2 cellular contexts compared by ENCODE assay signal in the genomic region with DNA sequence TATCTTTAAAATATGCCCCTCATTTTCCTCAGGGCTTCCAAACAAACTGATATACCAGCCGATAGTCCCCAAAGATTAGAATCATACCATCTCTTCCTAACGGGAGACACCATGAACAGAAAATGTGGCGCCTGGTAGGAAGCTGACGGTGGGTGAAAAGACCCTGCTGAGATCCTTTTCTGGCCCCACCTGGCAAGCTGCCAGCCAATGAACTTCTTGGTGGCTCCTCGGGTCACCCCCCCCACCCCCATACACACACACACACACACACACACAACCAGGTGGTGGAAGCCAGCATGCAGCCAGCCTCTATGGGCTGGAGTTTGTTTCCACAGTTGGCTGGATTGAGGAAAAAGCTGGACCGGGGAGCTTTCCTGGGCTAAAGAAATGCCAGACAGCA.
TF ChIP-seq lines count a peak whose summit lies in the region.

No MANE protein-coding gene starts in this region.

TF ChIP-seq in SK-N-SH, 30 proteins besides CTCF, POLR2A, EP300 and RAD21:
- TF ChIP-seq, protein P1, sequence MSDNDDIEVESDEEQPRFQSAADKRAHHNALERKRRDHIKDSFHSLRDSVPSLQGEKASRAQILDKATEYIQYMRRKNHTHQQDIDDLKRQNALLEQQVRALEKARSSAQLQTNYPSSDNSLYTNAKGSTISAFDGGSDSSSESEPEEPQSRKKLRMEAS (IDR thresholded peaks at IDR 0.05; ENCODE audit: low read depth): no peak
- TF ChIP-seq CHD2 (IDR thresholded peaks at IDR 0.05; ENCODE audit: low read length, partially characterized antibody): no peak
- TF ChIP-seq RFX5 (IDR thresholded peaks at IDR 0.05; ENCODE audit: low read length): no peak
- TF ChIP-seq, protein P2, sequence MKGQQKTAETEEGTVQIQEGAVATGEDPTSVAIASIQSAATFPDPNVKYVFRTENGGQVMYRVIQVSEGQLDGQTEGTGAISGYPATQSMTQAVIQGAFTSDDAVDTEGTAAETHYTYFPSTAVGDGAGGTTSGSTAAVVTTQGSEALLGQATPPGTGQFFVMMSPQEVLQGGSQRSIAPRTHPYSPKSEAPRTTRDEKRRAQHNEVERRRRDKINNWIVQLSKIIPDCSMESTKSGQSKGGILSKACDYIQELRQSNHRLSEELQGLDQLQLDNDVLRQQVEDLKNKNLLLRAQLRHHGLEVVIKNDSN (IDR thresholded peaks at IDR 0.05; ENCODE audit: borderline replicate concordance, low read depth): no peak
- TF ChIP-seq TEAD4 (IDR thresholded peaks at IDR 0.05; ENCODE audit: borderline replicate concordance, insufficient read depth): no peak

TF ChIP-seq in SK-N-SH treated with all-trans-retinoic acid at 6 μM for 48 hours, 23 proteins besides CTCF, POLR2A, EP300 and RAD21 (continued from another document):
- TF ChIP-seq, protein P3, sequence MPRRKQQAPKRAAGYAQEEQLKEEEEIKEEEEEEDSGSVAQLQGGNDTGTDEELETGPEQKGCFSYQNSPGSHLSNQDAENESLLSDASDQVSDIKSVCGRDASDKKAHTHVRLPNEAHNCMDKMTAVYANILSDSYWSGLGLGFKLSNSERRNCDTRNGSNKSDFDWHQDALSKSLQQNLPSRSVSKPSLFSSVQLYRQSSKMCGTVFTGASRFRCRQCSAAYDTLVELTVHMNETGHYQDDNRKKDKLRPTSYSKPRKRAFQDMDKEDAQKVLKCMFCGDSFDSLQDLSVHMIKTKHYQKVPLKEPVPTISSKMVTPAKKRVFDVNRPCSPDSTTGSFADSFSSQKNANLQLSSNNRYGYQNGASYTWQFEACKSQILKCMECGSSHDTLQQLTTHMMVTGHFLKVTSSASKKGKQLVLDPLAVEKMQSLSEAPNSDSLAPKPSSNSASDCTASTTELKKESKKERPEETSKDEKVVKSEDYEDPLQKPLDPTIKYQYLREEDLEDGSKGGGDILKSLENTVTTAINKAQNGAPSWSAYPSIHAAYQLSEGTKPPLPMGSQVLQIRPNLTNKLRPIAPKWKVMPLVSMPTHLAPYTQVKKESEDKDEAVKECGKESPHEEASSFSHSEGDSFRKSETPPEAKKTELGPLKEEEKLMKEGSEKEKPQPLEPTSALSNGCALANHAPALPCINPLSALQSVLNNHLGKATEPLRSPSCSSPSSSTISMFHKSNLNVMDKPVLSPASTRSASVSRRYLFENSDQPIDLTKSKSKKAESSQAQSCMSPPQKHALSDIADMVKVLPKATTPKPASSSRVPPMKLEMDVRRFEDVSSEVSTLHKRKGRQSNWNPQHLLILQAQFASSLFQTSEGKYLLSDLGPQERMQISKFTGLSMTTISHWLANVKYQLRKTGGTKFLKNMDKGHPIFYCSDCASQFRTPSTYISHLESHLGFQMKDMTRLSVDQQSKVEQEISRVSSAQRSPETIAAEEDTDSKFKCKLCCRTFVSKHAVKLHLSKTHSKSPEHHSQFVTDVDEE (CRISPR knock-in tag; IDR thresholded peaks at IDR 0.05): no peak
- TF ChIP-seq BACH2 (CRISPR knock-in tag; IDR thresholded peaks at IDR 0.05; ENCODE audit: borderline replicate concordance) (no peak), ZFP30 (CRISPR knock-in tag; IDR thresholded peaks at IDR 0.05) (no peak)
- TF ChIP-seq, protein P4, sequence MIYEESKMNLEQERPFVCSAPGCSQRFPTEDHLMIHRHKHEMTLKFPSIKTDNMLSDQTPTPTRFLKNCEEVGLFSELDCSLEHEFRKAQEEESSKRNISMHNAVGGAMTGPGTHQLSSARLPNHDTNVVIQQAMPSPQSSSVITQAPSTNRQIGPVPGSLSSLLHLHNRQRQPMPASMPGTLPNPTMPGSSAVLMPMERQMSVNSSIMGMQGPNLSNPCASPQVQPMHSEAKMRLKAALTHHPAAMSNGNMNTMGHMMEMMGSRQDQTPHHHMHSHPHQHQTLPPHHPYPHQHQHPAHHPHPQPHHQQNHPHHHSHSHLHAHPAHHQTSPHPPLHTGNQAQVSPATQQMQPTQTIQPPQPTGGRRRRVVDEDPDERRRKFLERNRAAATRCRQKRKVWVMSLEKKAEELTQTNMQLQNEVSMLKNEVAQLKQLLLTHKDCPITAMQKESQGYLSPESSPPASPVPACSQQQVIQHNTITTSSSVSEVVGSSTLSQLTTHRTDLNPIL (CRISPR knock-in tag; IDR thresholded peaks at IDR 0.05; ENCODE audit: low read depth): no peak
